8 cellular contexts compared by ENCODE assay signal in the genomic region with DNA sequence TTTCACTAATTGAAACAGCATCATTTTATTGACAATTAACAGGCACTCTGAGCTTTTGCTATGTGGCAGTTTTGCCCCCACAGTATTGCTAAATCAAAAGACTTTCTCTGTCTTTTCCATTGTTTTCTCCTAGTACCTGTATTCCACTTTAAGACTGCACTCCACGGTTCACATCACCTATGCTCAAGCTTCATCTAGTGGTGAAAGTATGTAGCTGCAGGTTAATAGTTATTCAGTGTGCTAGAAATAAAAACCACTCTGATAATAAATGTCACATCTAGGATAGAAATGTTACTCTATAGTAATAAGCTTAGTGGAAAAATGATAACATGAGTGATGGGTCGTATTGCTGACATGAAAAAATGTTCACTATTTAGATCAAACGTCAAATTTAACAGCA. TPM values are rescaled to one million over a fixed set of nuclear protein-coding genes. Genes with fewer than 3 reads are reported as not detected.
DNase-seq lines count a peak whose midpoint lies in the region; ATAC-seq, FAIRE-seq and TF ChIP-seq lines count a peak whose summit lies in the region.

No MANE protein-coding gene starts in this region.

- POLR2A ChIA-PET in IMR-90 (lab: Charles Lee; ENCODE audit: unreplicated experiment) (interaction anchor here (0.6 kb wide), 1 partner anchor 11 kb away, joined by 5 read pairs; no protein-coding TSS in a partner anchor), K562 (lab: Yijun Ruan, JAX) (interaction anchor here (2.0 kb wide), 1 partner anchor 25 kb away, joined by 5 read pairs; a partner anchor contains a TSS)

- no peak overlapping the region for H2BK15ac ChIP-seq in IMR-90 (ENCODE audit: low read depth, low read length)

- H3K36me3 ChIP-seq in IMR-90 (ENCODE audit: control insufficient read depth, insufficient read depth, low read length) (peaks cover 5% of the 10 kb centered on the region; the same call in 1 of the 2 replicates), K562 (ENCODE audit: control insufficient read depth, insufficient read depth, low read length) (peaks cover 69% of the 10 kb centered on the region)

- H3K27me3 ChIP-seq in IMR-90 (ENCODE audit: control insufficient read depth, insufficient read depth, low read length) (no peaks in the 10 kb centered on the region), K562 (ENCODE audit: control insufficient read depth in 2 of 2, insufficient read depth in 2 of 2, low read length in 2 of 2) (no peaks in the 10 kb centered on the region)

- H3K4me3 ChIP-seq in IMR-90 (ENCODE audit: insufficient read depth, low read depth, low read length) = no peak overlapping the region
- no peak overlapping the region for H3K4me3 ChIP-seq in K562

- H3K56ac ChIP-seq in IMR-90 (ENCODE audit: extremely low read depth, insufficient read depth, low read length) = no peak overlapping the region

- H2BK120ac ChIP-seq in IMR-90 (ENCODE audit: low read depth, low read length) = no peak overlapping the region

- TF ChIP-seq EP300 in K562 (IDR thresholded peaks at IDR 0.05; ENCODE audit: low read length) = no peak

- H3K27ac ChIP-seq in IMR-90 (ENCODE audit: insufficient read depth, low read length) (no peak overlapping the region), K562 (ENCODE audit: extremely low read depth, low read depth, low read length) (no peak overlapping the region)

- no TSS peak for BruUV-seq in IMR-90 (replicated peaks; lab: Mats Ljungman, UMichigan)
- no TSS peak for BruUV-seq in K562 (replicated peaks; lab: Mats Ljungman, UMichigan)

- no peak overlapping the region for H3K4me2 ChIP-seq in IMR-90 (ENCODE audit: low read depth, low read length)
- H3K4me2 ChIP-seq in K562 (ENCODE audit: insufficient read depth, low read length) = no peak overlapping the region

- WGBS in IMR-90 (ENCODE audit: extremely low coverage in 2 of 2, insufficient read length in 1 of 2), 2 experiments = no CpG with 5 or more reads among the region's 3 CpGs
- 60% methylated on average over 3 of the region's 3 CpGs for WGBS in K562 (ENCODE audit: insufficient coverage, low coverage, missing lambda C conversion rate)

- H2AK5ac ChIP-seq in IMR-90 (ENCODE audit: low read depth, low read length) = no peak overlapping the region

- ATAC-seq in IMR-90 (ENCODE audit: low read depth) (no peak), K562 (peak; percentile 71), GM19397 (IDR thresholded peaks at IDR 0.05; ENCODE audit: unreplicated experiment) (no peak), GM21737 (IDR thresholded peaks at IDR 0.05; ENCODE audit: unreplicated experiment) (no peak), HG02678 (IDR thresholded peaks at IDR 0.05; ENCODE audit: unreplicated experiment) (no peak)

- H3K4ac ChIP-seq in IMR-90 (ENCODE audit: low read depth, low read length) = no peak overlapping the region

- H4K91ac ChIP-seq in IMR-90 (ENCODE audit: insufficient read depth, low read depth, low read length) = no peak overlapping the region

- peaks cover 2 to 6% of the 10 kb centered on the region in 2 experiments; a peak in 2 of 4 replicates for H3K79me1 ChIP-seq in IMR-90 (ENCODE audit: low read depth in 1 of 2, low read length in 2 of 2)

- no peak overlapping the region for H3K4me3 Mint-ChIP-seq in nephron progenitor cell

- peak; percentile 18; the same call in 1 of the 2 replicates for TF ChIP-seq RAD21 in IMR-90 (IDR thresholded peaks at IDR 0.05; ENCODE audit: low read length)
- no peak; a peak in 1 of 4 replicates for TF ChIP-seq RAD21 in K562 (CRISPR knock-in tag; conservative IDR thresholded peaks at IDR 0.05 in 1 of 2, IDR thresholded peaks at IDR 0.05 in 1 of 2)

- H3K9me3 Mint-ChIP-seq in nephron progenitor cell = peaks cover 22% of the 10 kb centered on the region

- peak; percentile 29 for FAIRE-seq in K562 (lab: Jason Lieb, UNC)

- TF ChIP-seq POLR2A in IMR-90 (IDR thresholded peaks at IDR 0.05; ENCODE audit: low read depth, low read length) (no peak), K562 (conservative IDR thresholded peaks at IDR 0.05) (no peak)

- H2AFZ ChIP-seq in IMR-90 (replicated peaks; ENCODE audit: low read length, poor library complexity) (no peak overlapping the region), K562 (ENCODE audit: low read depth, low read length) (no peak overlapping the region)

- H3K18ac ChIP-seq in IMR-90 (ENCODE audit: low read depth, low read length) = no peak overlapping the region

- intact Hi-C loops in IMR-90 (cut with micrococcal nuclease) (loop anchor here (5.0 kb wide), 1 partner anchor 544 kb away; no protein-coding TSS in a partner anchor), K562 (cut with micrococcal nuclease) (loop anchor here (5.0 to 10.0 kb wide), 3 partner anchors 544 to 774 kb away; no protein-coding TSS in a partner anchor)

- no peak overlapping the region for H4K8ac ChIP-seq in IMR-90 (ENCODE audit: low read depth in 2 of 2, low read length in 2 of 2)

- H4K5ac ChIP-seq in IMR-90 (ENCODE audit: low read depth, low read length) = no peak overlapping the region

- peaks cover 3% of the 10 kb centered on the region; the same call in 1 of the 3 replicates for H3K79me2 ChIP-seq in K562 (ENCODE audit: control insufficient read depth, insufficient read depth, low read length)

- no peak overlapping the region for H2AK9ac ChIP-seq in IMR-90 (replicated peaks; ENCODE audit: low read depth, low read length, poor library complexity)

- no peak overlapping the region for H2BK20ac ChIP-seq in IMR-90 (ENCODE audit: low read depth, low read length)

- DNase-seq in Caki2 (ENCODE audit: low read depth) = peak; percentile 14
- DNase-seq in GM20000 (ENCODE audit: low spot score) = peak; percentile 10
- no peak for DNase-seq in IMR-90
- DNase-seq in K562 (ENCODE audit: extremely low read depth in 1 of 4, low spot score in 3 of 4) = peak; percentile 15 to 33 (median 22)
- no peak for DNase-seq in nephron progenitor cell

- H3K27ac Mint-ChIP-seq in nephron progenitor cell = no peak overlapping the region

- H2BK5ac ChIP-seq in IMR-90 (ENCODE audit: low read depth, low read length, poor library complexity, severe bottlenecking) = no peak overlapping the region

- no peaks in the 10 kb centered on the region for H3K9me3 ChIP-seq in IMR-90 (ENCODE audit: control insufficient read depth, insufficient read depth, low read length)
- H3K9me3 ChIP-seq in K562 (replicated peaks; ENCODE audit: control insufficient read depth, insufficient read depth, low read depth, low read length) = no peaks in the 10 kb centered on the region

- no peak overlapping the region for H3K14ac ChIP-seq in IMR-90 (replicated peaks; ENCODE audit: low read depth, low read length)

- H3K4me1 Mint-ChIP-seq in nephron progenitor cell = no peaks in the 10 kb centered on the region

- H3K9ac ChIP-seq in IMR-90 (ENCODE audit: low read depth, low read length) = no peak overlapping the region
- no peak overlapping the region for H3K9ac ChIP-seq in K562 (ENCODE audit: insufficient read depth in 1 of 2, low read depth in 2 of 2, low read length in 2 of 2)

- in situ Hi-C loops in Caki2 (cut with HindIII; ENCODE audit: low pct_unique_long_range_greater_than_20kb, low sequenced_read_pairs) = no loop called here
- in situ Hi-C loops in IMR-90 (cut with MboI; ENCODE audit: low sequenced_read_pairs) = loop anchor here (25.0 kb wide), 1 partner anchor 769 kb away; no protein-coding TSS in a partner anchor
- in situ Hi-C loops in K562 (cut with MboI) = no loop called here

- no peaks in the 10 kb centered on the region for H3K9me1 ChIP-seq in IMR-90 (ENCODE audit: insufficient read depth, low read length)
- no peaks in the 10 kb centered on the region for H3K9me1 ChIP-seq in K562 (ENCODE audit: control insufficient read depth, insufficient read depth, low read length)

- no peak overlapping the region for H3K23ac ChIP-seq in IMR-90 (ENCODE audit: low read depth, low read length)

- CTCF ChIA-PET in IMR-90 (lab: Yijun Ruan, JAX) (interaction anchor here (1.5 to 2.0 kb wide), 4 partner anchors 9 to 16 kb away, joined by 3 to 6 read pairs (median 6); no protein-coding TSS in a partner anchor), K562 (lab: Yijun Ruan, JAX; ENCODE audit: low intra/inter-chr PET ratio) (interaction anchor here (0.6 kb wide), 1 partner anchor 553 kb away, joined by 3 read pairs; no protein-coding TSS in a partner anchor)

- dilution Hi-C loops in IMR-90 (cut with HindIII; ENCODE audit: low sequenced_read_pairs, unreplicated experiment) = no loop called here

- no peaks in the 10 kb centered on the region for H3K27me3 Mint-ChIP-seq in nephron progenitor cell (ENCODE audit: low read depth, poor library complexity)

- TF ChIP-seq CTCF in GM20000 (IDR thresholded peaks at IDR 0.05; ENCODE audit: extremely low read depth, missing control alignments) = peak; percentile 22
- TF ChIP-seq CTCF in IMR-90 (conservative IDR thresholded peaks at IDR 0.05; ENCODE audit: low read depth, low read length) = peak; percentile 35; the same call in 1 of the 2 replicates
- peak in 2 of 3 experiments; percentile 28 to 47; a peak in 4 of 6 replicates for TF ChIP-seq CTCF in K562 (IDR thresholded peaks at IDR 0.05 in 2 of 3, conservative IDR thresholded peaks at IDR 0.05 in 1 of 3; ENCODE audit: insufficient read depth in 2 of 3, low read depth in 1 of 3, low read length in 3 of 3)
- peak; percentile 45 for TF ChIP-seq CTCF in nephron progenitor cell (IDR thresholded peaks at IDR 0.05)

- H3K4me1 ChIP-seq in IMR-90 (ENCODE audit: control insufficient read depth, insufficient read depth, low read length) (no peaks in the 10 kb centered on the region), K562 (replicated peaks in 1 of 2; ENCODE audit: control insufficient read depth in 2 of 2, insufficient read depth in 2 of 2, low read length in 2 of 2) (no peaks in the 10 kb centered on the region; a peak in 2 of 5 replicates)

- peaks cover 40% of the 10 kb centered on the region for H3K36me3 Mint-ChIP-seq in nephron progenitor cell (ENCODE audit: low read depth)

- H4K20me1 ChIP-seq in IMR-90 (ENCODE audit: insufficient read depth, low read length) = no peaks in the 10 kb centered on the region
- no peaks in the 10 kb centered on the region for H4K20me1 ChIP-seq in K562 (replicated peaks; ENCODE audit: control insufficient read depth, insufficient read depth, low read length)

RNA-seq across cellular contexts. Expression of a gene that starts 24.6 kb away (rescaled TPM):
- total RNA-seq in Caki2 (2014; rRNA removed; shearing (Covaris generic); ENCODE audit: low replicate concordance) = 38.7 and 40.8 TPM in 2 replicates
- total RNA-seq in IMR-90 (2012; rRNA removed) (4.1 and 11.7 TPM in 2 replicates), K562 (2014; rRNA removed) (16.9 and 19.2 TPM in 2 replicates), K562 (2014; rRNA removed; fragmentation: Illumina TruSeq; extraction: Trizol) (42.9 and 44.1 TPM in 2 replicates), K562 (2015; rRNA removed; fragmentation: Illumina TruSeq; extraction: Trizol) (33.1 and 37.2 TPM in 2 replicates), K562 (2021) (31.5 and 33.9 TPM in 2 replicates)
- polyA plus RNA-seq in IMR-90 (2012; rRNA removed) (11.2 and 14.7 TPM in 2 replicates), K562 (2011; rRNA removed) (86.6 and 98.5 TPM in 2 replicates), K562 (2014; fragmentation: Illumina TruSeq; extraction: Trizol) (35.2 and 42.2 TPM in 2 replicates), K562 (2014; fragmentation: Nextera tagmentation; extraction: Ambion mirVana) (10 to 100 TPM; 27.4 to 29.6 TPM), K562 (2014; rRNA removed) (28.8 and 36.2 TPM in 2 replicates)
- 7.7 and 9.5 TPM in 2 replicates for polyA plus RNA-seq in IMR-90 (2012; cell fraction: cytosol; rRNA removed)
- polyA plus RNA-seq in IMR-90 (2012; cell fraction: nucleus; rRNA removed; ENCODE audit: low replicate concordance) = 9.3 and 19.8 TPM in 2 replicates
- total RNA-seq in K562 (2011; cell fraction: chromatin; rRNA removed; ENCODE audit: low replicate concordance) = 37.7 and 85.6 TPM in 2 replicates
- 35.0 and 38.3 TPM in 2 replicates for total RNA-seq in K562 (2011; cell fraction: nucleolus; rRNA removed)
- total RNA-seq in K562 (2011; cell fraction: nucleoplasm; rRNA removed) = 49.1 and 73.5 TPM in 2 replicates
- polyA plus RNA-seq in K562 (2011; cell fraction: cytosol; rRNA removed) = 29.3 and 122 TPM in 2 replicates
- polyA plus RNA-seq in K562 (2011; cell fraction: nucleus; rRNA removed) = 48.8 and 82.9 TPM in 2 replicates
- 28.9 and 43.3 TPM in 2 replicates for polyA plus RNA-seq in K562 (2012)
- polyA minus RNA-seq in K562 (2011; rRNA and poly(A)+ RNA removed) = 52.4 and 62.2 TPM in 2 replicates
- polyA minus RNA-seq in K562 (2011; cell fraction: cytosol; rRNA and poly(A)+ RNA removed) = 20.6 and 34.5 TPM in 2 replicates
- polyA minus RNA-seq in K562 (2011; cell fraction: nucleus; rRNA and poly(A)+ RNA removed) = 23.0 and 38.1 TPM in 2 replicates

RNA-seq across cellular contexts. Expression of a gene that starts 25.7 kb away (rescaled TPM):
- total RNA-seq in Caki2 (2014; rRNA removed; shearing (Covaris generic); ENCODE audit: low replicate concordance) = 90.4 and 125 TPM in 2 replicates
- total RNA-seq in IMR-90 (2012; rRNA removed) = 150 and 168 TPM in 2 replicates
- 49.1 and 58.7 TPM in 2 replicates for polyA plus RNA-seq in IMR-90 (2012; rRNA removed)
- 21.3 and 26.3 TPM in 2 replicates for polyA plus RNA-seq in IMR-90 (2012; cell fraction: cytosol; rRNA removed)
- polyA plus RNA-seq in IMR-90 (2012; cell fraction: nucleus; rRNA removed; ENCODE audit: low replicate concordance) = 46.3 and 80.3 TPM in 2 replicates
- 282 and 367 TPM in 2 replicates for total RNA-seq in K562 (2011; cell fraction: chromatin; rRNA removed; ENCODE audit: low replicate concordance)
- 174 and 192 TPM in 2 replicates for total RNA-seq in K562 (2011; cell fraction: nucleolus; rRNA removed)
- total RNA-seq in K562 (2011; cell fraction: nucleoplasm; rRNA removed) = 193 and 254 TPM in 2 replicates
- 209 and 304 TPM in 2 replicates for total RNA-seq in K562 (2014; rRNA removed)
- 266 and 313 TPM in 2 replicates for total RNA-seq in K562 (2014; rRNA removed; fragmentation: Illumina TruSeq; extraction: Trizol)
- total RNA-seq in K562 (2015; rRNA removed; fragmentation: Illumina TruSeq; extraction: Trizol) = 254 and 279 TPM in 2 replicates
- 226 and 243 TPM in 2 replicates for total RNA-seq in K562 (2021)
- polyA plus RNA-seq in K562 (2011; rRNA removed) = 253 and 264 TPM in 2 replicates
- polyA plus RNA-seq in K562 (2011; cell fraction: cytosol; rRNA removed) = 129 and 140 TPM in 2 replicates
- polyA plus RNA-seq in K562 (2011; cell fraction: nucleus; rRNA removed) = 330 and 356 TPM in 2 replicates
- polyA plus RNA-seq in K562 (2012) = 99.7 and 137 TPM in 2 replicates
- 165 and 245 TPM in 2 replicates for polyA plus RNA-seq in K562 (2014; fragmentation: Illumina TruSeq; extraction: Trizol)
- 100 to 1,000 TPM; 168 to 190 TPM for polyA plus RNA-seq in K562 (2014; fragmentation: Nextera tagmentation; extraction: Ambion mirVana)
- 220 and 276 TPM in 2 replicates for polyA plus RNA-seq in K562 (2014; rRNA removed)
- 497 and 561 TPM in 2 replicates for polyA minus RNA-seq in K562 (2011; rRNA and poly(A)+ RNA removed)
- 124 and 173 TPM in 2 replicates for polyA minus RNA-seq in K562 (2011; cell fraction: cytosol; rRNA and poly(A)+ RNA removed)
- 304 and 434 TPM in 2 replicates for polyA minus RNA-seq in K562 (2011; cell fraction: nucleus; rRNA and poly(A)+ RNA removed)

Comparison
In these comparisons a context has a peak if more than half of its experiments do, and no peak if none do; other contexts are left out.
1. DNase-seq: peak in Caki2 (single experiment), GM20000 (single experiment) and K562 (4 of 4); none in IMR-90 (single experiment) and nephron progenitor cell (single experiment).
2. Peak in every context shown above with its lines, with median percentiles within 50 percentile points of each other: CTCF ChIP-seq.